8 cellular contexts compared by ENCODE assay signal in genomic region chr5:112737472-112738179, GRCh38. TPM values are rescaled to one million over a fixed set of nuclear protein-coding genes. Genes with fewer than 3 reads are reported as not detected.
DNase-seq lines count a peak whose midpoint lies in the region; ATAC-seq and TF ChIP-seq lines count a peak whose summit lies in the region.

APC (plus strand) TSS chr5:112737885; CDS start chr5:112754891, 17,006 bp downstream.

- no peak within 1 kb of the TSS for H4K5ac ChIP-seq in mesendoderm (ENCODE audit: low read length)

- peak within 1 kb of the TSS; percentile 18 for H3K23ac ChIP-seq in mesendoderm (ENCODE audit: low read length)

- no peak within 1 kb of the TSS for H3K18ac ChIP-seq in mesendoderm (ENCODE audit: low read length)

- H3K4me1 Mint-ChIP-seq in CD8-positive, alpha-beta T cell (ENCODE audit: low read depth), result peaks cover 33% of the 10 kb centered on the region
- H3K4me1 Mint-ChIP-seq in activated CD8-positive, alpha-beta memory T cell treated with anti-CD3 and anti-CD28 coated beads, Interleukin-2, amount 10 ng/mL, durations not matched to agents 7 days and 5 days, result peaks cover 17% of the 10 kb centered on the region
- peaks cover 24% of the 10 kb centered on the region for H3K4me1 Mint-ChIP-seq in endodermal cell

- H3K4me3 ChIP-seq in CD8-positive, alpha-beta T cell (ENCODE audit: low read depth, low read length), result peak within 1 kb of the TSS; percentile 79
- H3K4me3 ChIP-seq in NT2/D1 (ENCODE audit: insufficient read length, low read depth) (peak within 1 kb of the TSS; percentile 49), endodermal cell (ENCODE audit: low read length) (peak within 1 kb of the TSS; percentile 74), mesendoderm (ENCODE audit: low read length) (peak within 1 kb of the TSS; percentile 73)

- peak; percentile 96 for ATAC-seq in CD8-positive, alpha-beta T cell
- peak; percentile 100 for ATAC-seq in GM19452 (IDR thresholded peaks at IDR 0.05; ENCODE audit: unreplicated experiment)
- ATAC-seq in HG03571 (IDR thresholded peaks at IDR 0.05; ENCODE audit: unreplicated experiment), result peak; percentile 100
- ATAC-seq in activated CD8-positive, alpha-beta memory T cell treated with anti-CD3 and anti-CD28 coated beads, Interleukin-2, amount 10 ng/mL, durations not matched to agents 7 days and 5 days, result peak; percentile 99

- peaks cover 8% of the 10 kb centered on the region for H3K79me2 ChIP-seq in mesendoderm (ENCODE audit: control insufficient read depth, insufficient read depth, low read length)

- intact Hi-C loops in CD8-positive, alpha-beta T cell (cut with DNase I, micrococcal nuclease), result loop anchor here (1.0 to 5.0 kb wide), 3 partner anchors 29 to 45 kb away; no protein-coding TSS in a partner anchor

- peak; percentile 52 to 83 (median 73) for DNase-seq in CD8-positive, alpha-beta T cell
- peak; percentile 57 for DNase-seq in NT2/D1 (ENCODE audit: low read depth, low spot score)
- peak; percentile 92 for DNase-seq in activated CD8-positive, alpha-beta memory T cell treated with anti-CD3 and anti-CD28 coated beads, Interleukin-2, amount 10 ng/mL, durations not matched to agents 7 days and 5 days
- peak; percentile 97 for DNase-seq in endodermal cell
- peak; percentile 93 for DNase-seq in mesendoderm
- peak; percentile 58 for DNase-seq in stimulated activated CD8-positive, alpha-beta memory T cell treated with anti-CD3 and anti-CD28 coated beads, Interleukin-12 subunit alpha, Interleukin-12 subunit beta, amount 100 ng/mL, for 24 hours (ENCODE audit: extremely low read depth)

- peaks cover 10% of the 10 kb centered on the region for H3K4me1 ChIP-seq in CD8-positive, alpha-beta T cell (ENCODE audit: insufficient read depth, low read length)
- H3K4me1 ChIP-seq in NT2/D1 (ENCODE audit: insufficient read depth, insufficient read length) (no peaks in the 10 kb centered on the region), endodermal cell (ENCODE audit: control insufficient read depth, insufficient read depth, low read length) (peaks cover 11% of the 10 kb centered on the region), mesendoderm (ENCODE audit: control insufficient read depth, low read depth, low read length) (peaks cover 3% of the 10 kb centered on the region)

- H3K4me2 ChIP-seq in mesendoderm (ENCODE audit: low read length), result peak within 1 kb of the TSS; percentile 94

- WGBS in endodermal cell (ENCODE audit: insufficient coverage in 1 of 2, insufficient read length in 1 of 2), 2 experiments, result 0 to 15% methylated on average over 9 to 36 of the region's 36 CpGs
- no CpG with 5 or more reads among the region's 36 CpGs for WGBS in mesendoderm (ENCODE audit: extremely low coverage, insufficient coverage, low lambda C conversion rate)

- H3K27me3 ChIP-seq in CD8-positive, alpha-beta T cell (ENCODE audit: insufficient read depth, low read length), result no peaks in the 10 kb centered on the region
- H3K27me3 ChIP-seq in NT2/D1 (ENCODE audit: insufficient read depth, insufficient read length), result no peaks in the 10 kb centered on the region
- H3K27me3 ChIP-seq in endodermal cell (ENCODE audit: control insufficient read depth, insufficient read depth, low read length, poor library complexity, severe bottlenecking), result no peaks in the 10 kb centered on the region
- no peaks in the 10 kb centered on the region for H3K27me3 ChIP-seq in mesendoderm (ENCODE audit: insufficient read depth, low read length, poor library complexity)

- POLR2A ChIA-PET in CD8-positive, alpha-beta T cell (lab: Charles Lee), result interaction anchor here (0.5 to 1.0 kb wide), 4 partner anchors 9 to 39 kb away, joined by 3 to 4 read pairs (median 4); no protein-coding TSS in a partner anchor

- H2BK120ac ChIP-seq in mesendoderm (ENCODE audit: low read depth, low read length), result no peak within 1 kb of the TSS

- peak within 1 kb of the TSS; percentile 18 for H2BK5ac ChIP-seq in mesendoderm (ENCODE audit: low read length)

- H2AK5ac ChIP-seq in mesendoderm (ENCODE audit: low read length), result no peak within 1 kb of the TSS

- H3K27ac Mint-ChIP-seq in CD8-positive, alpha-beta T cell, result peak within 1 kb of the TSS; percentile 69
- peak within 1 kb of the TSS; percentile 79 for H3K27ac Mint-ChIP-seq in activated CD8-positive, alpha-beta memory T cell treated with anti-CD3 and anti-CD28 coated beads, Interleukin-2, amount 10 ng/mL, durations not matched to agents 7 days and 5 days
- peak within 1 kb of the TSS; percentile 86 for H3K27ac Mint-ChIP-seq in endodermal cell

- H3K27ac ChIP-seq in CD8-positive, alpha-beta T cell (ENCODE audit: low read depth, low read length), result peak within 1 kb of the TSS; percentile 26
- H3K27ac ChIP-seq in endodermal cell (ENCODE audit: low read depth, low read length), result peak within 1 kb of the TSS; percentile 67
- no peak within 1 kb of the TSS for H3K27ac ChIP-seq in mesendoderm (ENCODE audit: low read depth, low read length)

- H3K27me3 Mint-ChIP-seq in CD8-positive, alpha-beta T cell (ENCODE audit: low read depth), result no peaks in the 10 kb centered on the region
- no peaks in the 10 kb centered on the region for H3K27me3 Mint-ChIP-seq in activated CD8-positive, alpha-beta memory T cell treated with anti-CD3 and anti-CD28 coated beads, Interleukin-2, amount 10 ng/mL, durations not matched to agents 7 days and 5 days
- no peaks in the 10 kb centered on the region for H3K27me3 Mint-ChIP-seq in endodermal cell (ENCODE audit: insufficient read depth)

- H4K8ac ChIP-seq in mesendoderm (ENCODE audit: low read depth, low read length), result no peak within 1 kb of the TSS

- TF ChIP-seq CTCF in CD8-positive, alpha-beta T cell (IDR thresholded peaks at IDR 0.05), result no peak
- no peak for TF ChIP-seq CTCF in endodermal cell (conservative IDR thresholded peaks at IDR 0.05)

- H3K9ac ChIP-seq in NT2/D1 (ENCODE audit: insufficient read length, low read depth), result peak within 1 kb of the TSS; percentile 56
- H3K9ac ChIP-seq in endodermal cell (ENCODE audit: extremely low read depth, low read length, poor library complexity, severe bottlenecking), result no peak within 1 kb of the TSS
- peak within 1 kb of the TSS; percentile 82 for H3K9ac ChIP-seq in mesendoderm (ENCODE audit: low read length)

- no peaks in the 10 kb centered on the region for H3K9me3 Mint-ChIP-seq in CD8-positive, alpha-beta T cell
- no peaks in the 10 kb centered on the region for H3K9me3 Mint-ChIP-seq in activated CD8-positive, alpha-beta memory T cell treated with anti-CD3 and anti-CD28 coated beads, Interleukin-2, amount 10 ng/mL, durations not matched to agents 7 days and 5 days (ENCODE audit: low read depth)
- no peaks in the 10 kb centered on the region for H3K9me3 Mint-ChIP-seq in endodermal cell

- H3K56ac ChIP-seq in mesendoderm (ENCODE audit: low read length), result peak within 1 kb of the TSS; percentile 87

- no peak within 1 kb of the TSS for H2BK15ac ChIP-seq in mesendoderm (replicated peaks; ENCODE audit: low read depth)

- no peaks in the 10 kb centered on the region for H3K9me3 ChIP-seq in CD8-positive, alpha-beta T cell (ENCODE audit: low read length)
- H3K9me3 ChIP-seq in NT2/D1 (ENCODE audit: insufficient read depth, low read length), result no peaks in the 10 kb centered on the region
- H3K9me3 ChIP-seq in endodermal cell (ENCODE audit: control insufficient read depth, low read length), result no peaks in the 10 kb centered on the region

- H3K36me3 ChIP-seq in CD8-positive, alpha-beta T cell (ENCODE audit: insufficient read depth, low read length), result no peaks in the 10 kb centered on the region
- H3K36me3 ChIP-seq in NT2/D1 (ENCODE audit: insufficient read depth, insufficient read length, low read length) (no peaks in the 10 kb centered on the region), endodermal cell (ENCODE audit: control insufficient read depth, insufficient read depth, low read length) (peaks cover 22% of the 10 kb centered on the region), mesendoderm (ENCODE audit: control insufficient read depth, insufficient read depth, low read length) (no peaks in the 10 kb centered on the region)

- H3K36me3 Mint-ChIP-seq in CD8-positive, alpha-beta T cell, result peaks cover 4% of the 10 kb centered on the region
- H3K36me3 Mint-ChIP-seq in activated CD8-positive, alpha-beta memory T cell treated with anti-CD3 and anti-CD28 coated beads, Interleukin-2, amount 10 ng/mL, durations not matched to agents 7 days and 5 days, result no peaks in the 10 kb centered on the region
- peaks cover 9% of the 10 kb centered on the region for H3K36me3 Mint-ChIP-seq in endodermal cell (ENCODE audit: low read depth)

- no peak within 1 kb of the TSS for H3K4ac ChIP-seq in mesendoderm (ENCODE audit: low read depth, low read length)

- peaks cover 2% of the 10 kb centered on the region for H3K79me1 ChIP-seq in mesendoderm (ENCODE audit: low read length)

- peak within 1 kb of the TSS; percentile 95 for H3K4me3 Mint-ChIP-seq in CD8-positive, alpha-beta T cell
- peak within 1 kb of the TSS; percentile 90 for H3K4me3 Mint-ChIP-seq in activated CD8-positive, alpha-beta memory T cell treated with anti-CD3 and anti-CD28 coated beads, Interleukin-2, amount 10 ng/mL, durations not matched to agents 7 days and 5 days
- H3K4me3 Mint-ChIP-seq in endodermal cell, result peak within 1 kb of the TSS; percentile 78

- CTCF ChIA-PET in CD8-positive, alpha-beta T cell (lab: Charles Lee), result interaction anchor here (1.2 to 1.4 kb wide), 2 partner anchors 20 to 185 kb away, joined by 3 to 6 read pairs; no protein-coding TSS in a partner anchor
- CTCF ChIA-PET in activated CD8-positive, alpha-beta memory T cell treated with anti-CD3 and anti-CD28 coated beads, Interleukin-2, amount 10 ng/mL, durations not matched to agents 7 days and 5 days (lab: Charles Lee), result interaction anchor here (0.9 to 2.1 kb wide), 3 partner anchors 13 to 29 kb away, joined by 3 to 11 read pairs (median 5); no protein-coding TSS in a partner anchor

RNA-seq across cellular contexts. Expression of gene APC, which starts in this region (rescaled TPM):
- 10 to 100 TPM; 14.5 to 19.1 TPM for total RNA-seq in CD8-positive, alpha-beta T cell
- 10 to 100 TPM; 22.9 to 26.2 TPM for total RNA-seq in activated CD8-positive, alpha-beta memory T cell treated with anti-CD3 and anti-CD28 coated beads, Interleukin-2, amount 10 ng/mL, durations not matched to agents 7 days and 5 days
- total RNA-seq in endodermal cell, result 10 to 100 TPM; 66.3 to 87.6 TPM
- 26.3 TPM for polyA plus RNA-seq in endodermal cell (2013, experiment 1 of 2)
- 33.6 TPM for polyA plus RNA-seq in endodermal cell (2013, experiment 2 of 2)
- 13.7 TPM for polyA plus RNA-seq in mesendoderm (2013, experiment 1 of 2)
- 13.6 TPM for polyA plus RNA-seq in mesendoderm (2013, experiment 2 of 2)
